In genomic region chr9:104386425-104387069, GRCh38 we compare ENCODE assay signal across 9 cellular contexts.
DNase-seq lines count a peak whose midpoint lies in the region; ATAC-seq and TF ChIP-seq lines count a peak whose summit lies in the region.
"Had no signal": no experiment of that assay in that cellular context is flagged by ENCODE, and none has a peak within 500 bp of the region (broad histone marks: within the 10 kb centered on the region; RNA-seq: fewer than 3 reads in every experiment).

No MANE protein-coding gene starts in this region.

- POLR2A ChIA-PET in naive thymus-derived CD4-positive, alpha-beta T cell (lab: Charles Lee): no interaction called here

- peak; percentile 78 for ATAC-seq in GM21390 (IDR thresholded peaks at IDR 0.05; ENCODE audit: unreplicated experiment)
- no peak for ATAC-seq in naive thymus-derived CD4-positive, alpha-beta T cell

- H3K27me3 ChIP-seq in KMS-11 (ENCODE audit: insufficient read depth, low read depth) (no peaks in the 10 kb centered on the region), esophagus squamous epithelium (peaks cover 0 to 9% (median 0%) of the 10 kb centered on the region in 4 donors)
- no peaks in the 10 kb centered on the region for H3K27me3 ChIP-seq in naive thymus-derived CD4-positive, alpha-beta T cell (ENCODE audit: control insufficient read depth in 2 of 2, insufficient read depth in 2 of 2, low read length in 2 of 2)
- H3K27me3 ChIP-seq: neutrophil had no signal

- H3K79me2 ChIP-seq in KMS-11 (ENCODE audit: insufficient read depth, low read depth): no peaks in the 10 kb centered on the region

- H3K4me3 ChIP-seq in KMS-11 (IDR thresholded peaks at IDR 0.05; ENCODE audit: insufficient read depth, low read depth, low read length) (no peak overlapping the region), esophagus squamous epithelium (no peak overlapping the region), retinal pigment epithelial cell (ENCODE audit: low read length) (no peak overlapping the region)
- H3K4me3 ChIP-seq in naive thymus-derived CD4-positive, alpha-beta T cell (ENCODE audit: low read length): no peak overlapping the region

- TF ChIP-seq CTCF in KMS-11 (conservative IDR thresholded peaks at IDR 0.05; ENCODE audit: low read depth, low read length) (peak; percentile 66), esophagus squamous epithelium (IDR thresholded peaks at IDR 0.05) (peak in 5 of 6 experiments; percentile 32 to 71 (median 48)), retinal pigment epithelial cell (conservative IDR thresholded peaks at IDR 0.05; ENCODE audit: low read depth, low read length) (peak; percentile 81)

- H3K9ac ChIP-seq in KMS-11: no peak overlapping the region

- no peak overlapping the region for H2AFZ ChIP-seq in KMS-11 (ENCODE audit: low read depth)

- WGBS in esophagus squamous epithelium, 2 donors: 0 to 4% methylated on average over 1 of the region's 1 CpG

- H3K4me1 ChIP-seq in KMS-11 (ENCODE audit: low read depth, poor library complexity, severe bottlenecking): no peaks in the 10 kb centered on the region
- H3K4me1 ChIP-seq in esophagus squamous epithelium: no peaks in the 10 kb centered on the region
- no peaks in the 10 kb centered on the region for H3K4me1 ChIP-seq in naive thymus-derived CD4-positive, alpha-beta T cell (ENCODE audit: control insufficient read depth in 2 of 2, insufficient read depth in 2 of 2, low read length in 2 of 2)

- no peaks in the 10 kb centered on the region for H3K36me3 Mint-ChIP-seq in naive thymus-derived CD4-positive, alpha-beta T cell

- no peak overlapping the region for H3K4me2 ChIP-seq in KMS-11

- H3K27ac ChIP-seq in KMS-11 (no peak overlapping the region), esophagus squamous epithelium (no peak overlapping the region)
- no peak overlapping the region for H3K27ac ChIP-seq in naive thymus-derived CD4-positive, alpha-beta T cell (ENCODE audit: low read depth, low read length)
- H3K27ac ChIP-seq: neutrophil had no signal

- CTCF ChIA-PET in naive thymus-derived CD4-positive, alpha-beta T cell (lab: Charles Lee): interaction anchor here (0.7 kb wide), 1 partner anchor 243 kb away, joined by 3 read pairs; no protein-coding TSS in a partner anchor

- no peaks in the 10 kb centered on the region for H3K4me1 Mint-ChIP-seq in naive thymus-derived CD4-positive, alpha-beta T cell

- H3K27ac Mint-ChIP-seq in naive thymus-derived CD4-positive, alpha-beta T cell: no peak overlapping the region

- H4K20me1 ChIP-seq in KMS-11 (ENCODE audit: insufficient read depth): no peaks in the 10 kb centered on the region

- DNase-seq in DMS153 treated with DMSO at 0.1 percent for 48 hours (lab: John Stamatoyannopoulos, UW; ENCODE audit: unreplicated experiment): peak; percentile 79
- DNase-seq in OCI-M1 (lab: John Stamatoyannopoulos, UW): peak; percentile 56
- DNase-seq in esophagus squamous epithelium (lab: John Stamatoyannopoulos, UW): no peak
- DNase-seq in retinal pigment epithelial cell (ENCODE audit: low read depth): peak; percentile 37
- DNase-seq in naive thymus-derived CD4-positive, alpha-beta T cell: no peak
- DNase-seq in activated CD8-positive, alpha-beta memory T cell treated with anti-CD3 and anti-CD28 coated beads, Interleukin-2, amount 50 U/mL, for 48 hours: no peak

- intact Hi-C loops in esophagus squamous epithelium (cut with DNase I): loop anchor here (10.0 kb wide), 2 partner anchors 212 to 612 kb away; no protein-coding TSS in a partner anchor
- intact Hi-C loops in naive thymus-derived CD4-positive, alpha-beta T cell (cut with micrococcal nuclease): loop anchor here (2.0 kb wide), 2 partner anchors 360 to 988 kb away; no protein-coding TSS in a partner anchor

- peaks cover 0 to 10% (median 7%) of the 10 kb centered on the region in 5 donors for H3K27me3 Mint-ChIP-seq in naive thymus-derived CD4-positive, alpha-beta T cell

- no peaks in the 10 kb centered on the region for H3K9me3 ChIP-seq in esophagus squamous epithelium
- H3K9me3 ChIP-seq in naive thymus-derived CD4-positive, alpha-beta T cell (ENCODE audit: control insufficient read depth in 2 of 3, low read length in 3 of 3): no peaks in the 10 kb centered on the region
- H3K9me3 ChIP-seq: neutrophil had no signal

- no peak for TF ChIP-seq POLR2A in esophagus squamous epithelium (IDR thresholded peaks at IDR 0.05)

- H3K9me3 Mint-ChIP-seq in naive thymus-derived CD4-positive, alpha-beta T cell: peaks cover 0 to 1% (median 0%) of the 10 kb centered on the region in 11 donors

- H3K36me3 ChIP-seq in KMS-11 (ENCODE audit: insufficient read depth) (no peaks in the 10 kb centered on the region), esophagus squamous epithelium (no peaks in the 10 kb centered on the region)
- no peaks in the 10 kb centered on the region for H3K36me3 ChIP-seq in naive thymus-derived CD4-positive, alpha-beta T cell (ENCODE audit: control insufficient read depth in 2 of 3, insufficient read depth in 3 of 3, low read length in 3 of 3)
- H3K36me3 ChIP-seq: neutrophil had no signal

- H3K4me3 Mint-ChIP-seq in naive thymus-derived CD4-positive, alpha-beta T cell: no peak overlapping the region

Comparison
In these comparisons a context has a peak if more than half of its experiments do, and no peak if none do; other contexts are left out.
1. DNase-seq: peak in DMS153 treated with DMSO at 0.1 percent for 48 hours (single experiment), OCI-M1 (single experiment) and retinal pigment epithelial cell (single experiment); none in esophagus squamous epithelium (single experiment), naive thymus-derived CD4-positive, alpha-beta T cell (0 of 9) and activated CD8-positive, alpha-beta memory T cell treated with anti-CD3 and anti-CD28 coated beads, Interleukin-2, amount 50 U/mL, for 48 hours (single experiment).
2. Peak in every context shown above with its lines, with median percentiles within 50 percentile points of each other: CTCF ChIP-seq.